Comparison of ENCODE assay signal across 13 cellular contexts in the genomic region with DNA sequence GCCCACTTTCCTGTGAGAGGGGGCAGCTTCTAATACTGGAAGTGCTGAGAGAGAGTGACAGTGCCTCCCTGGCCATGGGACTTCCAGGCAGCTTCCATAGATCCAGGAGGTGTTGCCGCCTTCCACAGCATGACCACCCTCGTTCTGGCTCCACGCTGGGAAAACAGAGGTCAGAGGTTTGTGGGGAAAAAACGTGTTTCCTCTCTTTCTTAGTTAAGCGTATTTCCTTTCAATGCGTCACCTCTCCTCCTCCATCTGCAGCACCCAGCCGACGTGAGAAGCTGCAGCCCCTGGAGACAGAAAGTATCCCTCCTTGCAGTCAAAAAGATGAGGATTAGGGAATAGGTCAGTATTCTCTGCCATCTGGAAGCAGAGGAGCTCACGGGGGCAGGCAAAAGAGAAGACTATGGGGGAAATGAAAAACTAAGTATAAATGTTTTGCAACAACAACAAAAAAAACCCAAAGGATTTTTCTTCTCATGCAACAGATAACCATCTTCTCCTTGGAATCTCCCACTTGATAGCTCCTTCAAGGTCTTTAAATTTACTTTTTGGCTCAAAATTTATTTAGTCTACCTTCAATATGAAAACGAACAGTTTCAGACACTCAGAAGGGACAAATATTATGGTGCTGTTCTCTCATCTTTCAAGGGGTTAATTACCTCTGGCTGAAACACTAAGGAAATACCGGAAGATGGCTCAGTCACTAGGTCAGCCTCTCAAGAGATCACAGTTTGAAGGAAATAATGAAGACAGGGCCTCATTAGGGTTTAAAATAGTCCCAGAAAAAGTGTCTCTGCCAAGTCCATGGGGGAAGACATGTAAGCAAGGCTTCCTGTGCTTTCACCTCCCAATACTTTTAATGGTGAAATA. TPM values are rescaled to one million over a fixed set of nuclear protein-coding genes. Genes with fewer than 3 reads are reported as not detected.
A peak's percentile ranks its signal among the peaks of the same experiment; 100 is the strongest.
DNase-seq lines count a peak whose midpoint lies in the region; ATAC-seq and TF ChIP-seq lines count a peak whose summit lies in the region.
"Had no signal": no experiment of that assay in that cellular context is flagged by ENCODE, and none has a peak within 500 bp of the region (broad histone marks: within the 10 kb centered on the region; RNA-seq: fewer than 3 reads in every experiment).

No MANE protein-coding gene starts in this region.

- peaks cover 3% of the 10 kb centered on the region for H3F3A ChIP-seq in neural progenitor cell (ENCODE audit: low read depth)

- H3K4me3 ChIP-seq in fibroblast of mammary gland (ENCODE audit: control insufficient read depth, low read depth, low read length) (no peak overlapping the region), neural progenitor cell (no peak overlapping the region)

- CTCF ChIA-PET in Calu3 (lab: Charles Lee) = no interaction called here

- BruUV-seq in Calu3 (replicated peaks; lab: Mats Ljungman, UMichigan) = no TSS peak

- H2AFZ ChIP-seq in neural progenitor cell (replicated peaks) = no peak overlapping the region

- no peaks in the 10 kb centered on the region for H3K9me3 ChIP-seq in neural progenitor cell (ENCODE audit: low read depth)

- H3K9me3 Mint-ChIP-seq in Calu3 (ENCODE audit: low read depth, unreplicated experiment) = no peaks in the 10 kb centered on the region
- no peaks in the 10 kb centered on the region for H3K9me3 Mint-ChIP-seq in neural progenitor cell

- H3K4me1 Mint-ChIP-seq in Calu3 (ENCODE audit: low read depth, unreplicated experiment) (peaks cover 38% of the 10 kb centered on the region), neural progenitor cell (peaks cover 29% of the 10 kb centered on the region)

- H3K79me2 ChIP-seq in neural progenitor cell (ENCODE audit: low read depth) = peaks cover 10% of the 10 kb centered on the region

- H3K27ac Mint-ChIP-seq in Calu3 (ENCODE audit: unreplicated experiment) (peak overlapping the region; percentile 76), neural progenitor cell (no peak overlapping the region)

- H3K4me3 Mint-ChIP-seq in Calu3 (ENCODE audit: low read depth, unreplicated experiment) = no peak overlapping the region
- no peak overlapping the region for H3K4me3 Mint-ChIP-seq in neural progenitor cell

- peaks cover 5% of the 10 kb centered on the region for H4K20me1 ChIP-seq in neural progenitor cell (ENCODE audit: low read depth)

- peaks cover 20% of the 10 kb centered on the region for H3K4me1 ChIP-seq in neural progenitor cell

- peaks cover 52% of the 10 kb centered on the region for H3K36me3 Mint-ChIP-seq in Calu3 (ENCODE audit: insufficient read depth, unreplicated experiment)
- peaks cover 30% of the 10 kb centered on the region for H3K36me3 Mint-ChIP-seq in neural progenitor cell

- intact Hi-C loops in Calu3 (cut with micrococcal nuclease; ENCODE audit: unreplicated experiment) = loop anchor here (1.0 to 5.0 kb wide), 2 partner anchors 18 to 53 kb away; no protein-coding TSS in a partner anchor

- no peaks in the 10 kb centered on the region for H3K36me3 ChIP-seq in neural progenitor cell

- H3K27me3 ChIP-seq in neural progenitor cell = no peaks in the 10 kb centered on the region

- H3K27ac ChIP-seq in neural progenitor cell = no peak overlapping the region

- H3K27me3 Mint-ChIP-seq in Calu3 (ENCODE audit: unreplicated experiment) = no peaks in the 10 kb centered on the region
- H3K27me3 Mint-ChIP-seq in neural progenitor cell (ENCODE audit: insufficient read depth, low read depth) = peaks cover 2% of the 10 kb centered on the region

- TF ChIP-seq CTCF in Calu3 (IDR thresholded peaks at IDR 0.05; ENCODE audit: unreplicated experiment) (no peak), fibroblast of mammary gland (conservative IDR thresholded peaks at IDR 0.05; ENCODE audit: control insufficient read depth, insufficient read depth, low read depth, low read length) (no peak), neural progenitor cell (IDR thresholded peaks at IDR 0.05) (no peak)

- peak overlapping the region; percentile 6 for H3K4me2 ChIP-seq in neural progenitor cell

- DNase-seq in Calu3 (no peak), NOMO-1 treated with dmso at 0.1 percent for 144 hours (lab: John Stamatoyannopoulos, UW; ENCODE audit: unreplicated experiment) (peak; percentile 79), fibroblast of mammary gland (ENCODE audit: low read depth) (peak; percentile 67), neural progenitor cell (ENCODE audit: low spot score) (no peak), DMS53 (lab: John Stamatoyannopoulos, UW) (no peak), NCI-H774 (lab: John Stamatoyannopoulos, UW) (no peak)
- no peak for DNase-seq in activated CD4-positive, CD25-positive, alpha-beta regulatory T cell (lab: John Stamatoyannopoulos, UW)
- DNase-seq: C1 segment of cervical spinal cord; central memory CD4-positive, alpha-beta T cell; NCI-H510A; posterior cingulate gyrus; SW 1271 had no signal

- H3K9ac ChIP-seq in neural progenitor cell = no peak overlapping the region

- ATAC-seq in GM18519 (IDR thresholded peaks at IDR 0.05; ENCODE audit: low FRiP score, unreplicated experiment) = no peak

RNA-seq across cellular contexts. Expression of gene MTMR12, which starts 38.0 kb away (rescaled TPM):
- total RNA-seq in Calu3 (2022) (32.9 and 42.7 TPM in 2 replicates), neural progenitor cell (ENCODE audit: low replicate concordance) (20.0 and 22.0 TPM in 2 replicates)

Comparison
In these comparisons a context has a peak if more than half of its experiments do, and no peak if none do; other contexts are left out.
1. DNase-seq: peak in NOMO-1 treated with dmso at 0.1 percent for 144 hours (single experiment) and fibroblast of mammary gland (single experiment); none in Calu3 (single experiment), neural progenitor cell (single experiment), DMS53 (single experiment), NCI-H774 (single experiment) and activated CD4-positive, CD25-positive, alpha-beta regulatory T cell (0 of 4).